ENCODE assay signal across 21 cellular contexts in genomic region chr2:159748089-159748488, GRCh38. TPM values are rescaled to one million over a fixed set of nuclear protein-coding genes. Genes with fewer than 3 reads are reported as not detected.
DNase-seq lines count a peak whose midpoint lies in the region; ATAC-seq, FAIRE-seq and TF ChIP-seq lines count a peak whose summit lies in the region.
"Had no signal": no experiment of that assay in that cellular context is flagged by ENCODE, and none has a peak within 500 bp of the region (broad histone marks: within the 10 kb centered on the region; RNA-seq: fewer than 3 reads in every experiment).

No MANE protein-coding gene starts in this region.

- RAD21 ChIA-PET in HCT116 (lab: Charles Lee; ENCODE audit: low non-redundant PET in 1 of 2, low total read pairs in 2 of 2, uncharacterized antibody in 2 of 2, unreplicated experiment in 2 of 2) = no interaction called here

- DNase-seq in HepG2 (ENCODE audit: low spot score) (no peak), right lobe of liver (no peak), HCT116 (ENCODE audit: low read depth, low spot score) (no peak), keratinocyte (ENCODE audit: low read depth, low spot score) (no peak), kidney tubule cell (ENCODE audit: low spot score) (no peak)
- DNase-seq: CD4-positive, CD25-positive, alpha-beta regulatory T cell; GOT3; HCEC 1CT; MG63; NCI-H1105 treated with DMSO at 0.1 percent for 48 hours; NCI-H2029; NCI-H446; NCI-H524 treated with DMSO at 0.1 percent for 48 hours; NCI-H774; PC-9; Right ventricle myocardium superior had no signal

- H3K4me2 ChIP-seq in HepG2 (ENCODE audit: low read depth, low read length) = no peak overlapping the region
- H3K4me2 ChIP-seq in HCT116 (ENCODE audit: low read length) = no peak overlapping the region
- H3K4me2 ChIP-seq in keratinocyte (ENCODE audit: control insufficient read depth, extremely low read depth, insufficient read depth, low read depth, low read length) = no peak overlapping the region
- H3K4me2 ChIP-seq: BLaER1, PC-9 had no signal

- no peaks in the 10 kb centered on the region for H3K9me2 ChIP-seq in HCT116 (ENCODE audit: insufficient read depth)

- CTCF ChIA-PET in HepG2 (lab: Yijun Ruan, JAX; ENCODE audit: low intra/inter-chr PET ratio, low total read pairs) = no interaction called here
- CTCF ChIA-PET in HCT116 (lab: Charles Lee) = no interaction called here

- H4K20me1 ChIP-seq in HepG2 (ENCODE audit: insufficient read depth, low read length) = no peaks in the 10 kb centered on the region; the same call in 1 of the 2 replicates
- peaks cover 14% of the 10 kb centered on the region; the same call in 1 of the 2 replicates for H4K20me1 ChIP-seq in HCT116 (ENCODE audit: insufficient read depth)
- H4K20me1 ChIP-seq in keratinocyte (ENCODE audit: control insufficient read depth, extremely low read depth, insufficient read depth, low read length) = peaks cover 4% of the 10 kb centered on the region

- H3K9me1 ChIP-seq in keratinocyte (ENCODE audit: control insufficient read depth, extremely low read depth, insufficient read depth, low read length) = no peaks in the 10 kb centered on the region

- dilution Hi-C loops in keratinocyte (cut with MboI; ENCODE audit: extremely low pct_ligation_motif_present, low sequenced_read_pairs) = no loop called here

- no peak overlapping the region for H3K4me3 ChIP-seq in HepG2 (replicated peaks in 1 of 3; ENCODE audit: insufficient read depth in 1 of 3, low read depth in 2 of 3, low read length in 3 of 3)
- no peak overlapping the region for H3K4me3 ChIP-seq in right lobe of liver
- no peak overlapping the region for H3K4me3 ChIP-seq in HCT116 (replicated peaks in 1 of 2; ENCODE audit: low read depth in 1 of 2, low read length in 2 of 2)
- no peak overlapping the region for H3K4me3 ChIP-seq in keratinocyte (ENCODE audit: control insufficient read depth in 2 of 3, extremely low read depth in 1 of 3, insufficient read depth in 2 of 3, low read depth in 1 of 3, low read length in 3 of 3)
- H3K4me3 ChIP-seq: BLaER1, K562, MG63, PC-9, SJSA1 had no signal

- TF ChIP-seq POLR2A in HepG2 (IDR thresholded peaks at IDR 0.05; ENCODE audit: insufficient read depth in 1 of 2, low read depth in 2 of 2, low read length in 2 of 2) (no peak), right lobe of liver (IDR thresholded peaks at IDR 0.05) (no peak), HCT116 (IDR thresholded peaks at IDR 0.05; ENCODE audit: borderline replicate concordance, extremely low read depth, insufficient read depth, insufficient read length) (no peak)

- no peak for TF ChIP-seq RAD21 in HepG2 (CRISPR knock-in tag; IDR thresholded peaks at IDR 0.05)
- TF ChIP-seq RAD21 in HCT116 (IDR thresholded peaks at IDR 0.05; ENCODE audit: low read depth) = no peak

- TF ChIP-seq CTCF in HepG2 (CRISPR knock-in tag; IDR thresholded peaks at IDR 0.05) = no peak
- no peak for TF ChIP-seq CTCF in right lobe of liver (IDR thresholded peaks at IDR 0.05)
- TF ChIP-seq CTCF in HCT116 (IDR thresholded peaks at IDR 0.05 in 2 of 3, conservative IDR thresholded peaks at IDR 0.05 in 1 of 3; ENCODE audit: borderline replicate concordance in 1 of 3, insufficient read depth in 1 of 3, low read depth in 2 of 3, low read length in 2 of 3) = no peak
- no peak for TF ChIP-seq CTCF in keratinocyte (optimal IDR thresholded peaks at IDR 0.05 in 1 of 3, IDR thresholded peaks at IDR 0.05 in 1 of 3, conservative IDR thresholded peaks at IDR 0.05 in 1 of 3; ENCODE audit: extremely low read depth in 1 of 3, insufficient read depth in 2 of 3, low read length in 3 of 3)

- POLR2A ChIA-PET in HepG2 (lab: Yijun Ruan, JAX) (no interaction called here), HCT116 (lab: Charles Lee) (no interaction called here)

- H3K9me3 ChIP-seq in HepG2 (ENCODE audit: low read length) (no peaks in the 10 kb centered on the region), right lobe of liver (no peaks in the 10 kb centered on the region), HCT116 (ENCODE audit: control insufficient read depth in 1 of 2, insufficient read depth in 1 of 2, low read depth in 1 of 2, low read length in 2 of 2) (no peaks in the 10 kb centered on the region), keratinocyte (ENCODE audit: control insufficient read depth, low read depth, low read length) (no peaks in the 10 kb centered on the region)
- H3K9me3 ChIP-seq: BLaER1, MG63, SJSA1 had no signal

- H3K36me3 ChIP-seq in HepG2 (replicated peaks in 1 of 2; ENCODE audit: control insufficient read depth in 1 of 2, insufficient read depth in 2 of 2, low read length in 2 of 2) (peaks cover 11 to 82% of the 10 kb centered on the region in 2 experiments), right lobe of liver (peaks cover 0 to 55% (median 10%) of the 10 kb centered on the region in 4 donors), HCT116 (ENCODE audit: control insufficient read depth in 1 of 2, insufficient read depth in 2 of 2, low read length in 2 of 2) (peaks cover 41 to 50% of the 10 kb centered on the region in 2 experiments), keratinocyte (ENCODE audit: control insufficient read depth in 2 of 2, extremely low read depth in 1 of 2, insufficient read depth in 2 of 2, low read length in 2 of 2) (peaks cover 18 to 27% of the 10 kb centered on the region in 2 experiments)

- in situ Hi-C loops in HepG2 (cut with HindIII; ENCODE audit: extremely low pct_ligation_motif_present, low pct_unique_long_range_greater_than_20kb) = no loop called here

- BruUV-seq in HepG2 (replicated peaks; lab: Mats Ljungman, UMichigan) (TSS peak; percentile 23), HCT116 (replicated peaks; lab: Mats Ljungman, UMichigan) (TSS peak; percentile 25)

- no peak for TF ChIP-seq EP300 in HepG2 (IDR thresholded peaks at IDR 0.05; ENCODE audit: low read depth in 2 of 2, low read length in 2 of 2)
- no peak for TF ChIP-seq EP300 in HepG2 (CRISPR knock-in tag; IDR thresholded peaks at IDR 0.05; ENCODE audit: borderline replicate concordance)

- no peak for ATAC-seq in HepG2
- ATAC-seq in right lobe of liver = no peak
- ATAC-seq in HCT116 = no peak
- ATAC-seq in GM21360 (IDR thresholded peaks at IDR 0.05; ENCODE audit: unreplicated experiment) = no peak
- no peak for ATAC-seq in GM19397 (IDR thresholded peaks at IDR 0.05; ENCODE audit: unreplicated experiment)
- ATAC-seq: K562 had no signal

- H3K79me2 ChIP-seq in HepG2 (ENCODE audit: insufficient read depth, low read length) (peaks cover 6% of the 10 kb centered on the region), HCT116 (ENCODE audit: insufficient read depth, low read length) (peaks cover 85% of the 10 kb centered on the region), keratinocyte (ENCODE audit: control insufficient read depth, insufficient read depth, low read length) (peaks cover 63% of the 10 kb centered on the region)

- no peak for FAIRE-seq in HepG2 (lab: Jason Lieb, UNC)
- FAIRE-seq in keratinocyte (lab: Jason Lieb, UNC) = peak; percentile 34
- FAIRE-seq: K562 had no signal

- H2AFZ ChIP-seq in HepG2 (ENCODE audit: low read length) = no peak overlapping the region
- no peak overlapping the region for H2AFZ ChIP-seq in HCT116 (ENCODE audit: low read depth, low read length, poor library complexity, severe bottlenecking)
- H2AFZ ChIP-seq in keratinocyte (ENCODE audit: control insufficient read depth, low read length) = no peak overlapping the region
- H2AFZ ChIP-seq: PC-9 had no signal

- intact Hi-C loops in HepG2 (cut with micrococcal nuclease; ENCODE audit: unreplicated experiment) = no loop called here
- intact Hi-C loops in right lobe of liver (cut with DNase I) = no loop called here
- intact Hi-C loops in HCT116 (cut with micrococcal nuclease) = no loop called here

- H3K9ac ChIP-seq in HepG2 (ENCODE audit: insufficient read depth, low read depth, low read length) (no peak overlapping the region), HCT116 (ENCODE audit: low read length) (no peak overlapping the region), keratinocyte (ENCODE audit: control insufficient read depth, extremely low read depth, insufficient read depth, low read length) (no peak overlapping the region)
- H3K9ac ChIP-seq: BLaER1 had no signal

- H3K27ac ChIP-seq in HepG2 (ENCODE audit: extremely low read length, insufficient read depth, low read length) (no peak overlapping the region), right lobe of liver (no peak overlapping the region), HCT116 (ENCODE audit: low read depth, low read length) (no peak overlapping the region), keratinocyte (ENCODE audit: control insufficient read depth, insufficient read depth, low read length) (no peak overlapping the region)
- H3K27ac ChIP-seq: BLaER1, PC-9, SJSA1 had no signal

- H3K27me3 ChIP-seq in HepG2 (ENCODE audit: control insufficient read depth in 1 of 2, insufficient read depth in 2 of 2, low read length in 2 of 2) (no peaks in the 10 kb centered on the region), right lobe of liver (no peaks in the 10 kb centered on the region), HCT116 (ENCODE audit: insufficient read depth, low read length) (no peaks in the 10 kb centered on the region), keratinocyte (ENCODE audit: control insufficient read depth, extremely low read depth, insufficient read depth, low read length) (no peaks in the 10 kb centered on the region)
- H3K27me3 ChIP-seq: BLaER1, MG63, SJSA1 had no signal

- no peaks in the 10 kb centered on the region for H3K4me1 ChIP-seq in HepG2 (ENCODE audit: insufficient read depth, low read length)
- no peaks in the 10 kb centered on the region for H3K4me1 ChIP-seq in right lobe of liver
- H3K4me1 ChIP-seq in HCT116 (ENCODE audit: control insufficient read depth in 1 of 2, insufficient read depth in 2 of 2, low read length in 2 of 2) = no peaks in the 10 kb centered on the region
- no peaks in the 10 kb centered on the region for H3K4me1 ChIP-seq in keratinocyte (ENCODE audit: control insufficient read depth, extremely low read depth, insufficient read depth, low read length)
- H3K4me1 ChIP-seq: BLaER1 had no signal

- WGBS in HepG2 (ENCODE audit: low lambda C conversion rate) = 89% methylated on average over 9 of the region's 9 CpGs
- 95% methylated on average over 9 of the region's 9 CpGs for WGBS in right lobe of liver (ENCODE audit: insufficient coverage, low coverage, low lambda C conversion rate, missing lambda C conversion rate)

RNA-seq across cellular contexts. Expression of gene MARCHF7, which starts 35.8 kb away (rescaled TPM):
- total RNA-seq in HepG2 (2016; rRNA removed; fragmentation: Illumina TruSeq; extraction: Trizol) = 88.5 and 156 TPM in 2 replicates
- 27.0 and 32.4 TPM in 2 replicates for total RNA-seq in HepG2 (2016; cell fraction: cytosol; rRNA removed; fragmentation: Illumina TruSeq; extraction: Trizol; ENCODE audit: low read depth)
- total RNA-seq in HepG2 (2016; cell fraction: insoluble cytoplasmic fraction; rRNA removed; fragmentation: Illumina TruSeq; extraction: Trizol) = 91.7 and 146 TPM in 2 replicates
- 57.4 and 74.7 TPM in 2 replicates for total RNA-seq in HepG2 (2016; cell fraction: membrane; rRNA removed; fragmentation: Illumina TruSeq; extraction: Trizol)
- 74.2 and 77.1 TPM in 2 replicates for total RNA-seq in HepG2 (2016; cell fraction: nucleus; rRNA removed; fragmentation: Illumina TruSeq; extraction: Trizol)
- 32.8 and 33.2 TPM in 2 replicates for polyA plus RNA-seq in HepG2 (2011; rRNA removed)
- polyA plus RNA-seq in HepG2 (2011; cell fraction: cytosol; rRNA removed) = 13.5 and 21.8 TPM in 2 replicates
- polyA plus RNA-seq in HepG2 (2011; cell fraction: nucleus; rRNA removed) = 19.1 and 33.0 TPM in 2 replicates
- 47.2 and 54.7 TPM in 2 replicates for polyA plus RNA-seq in HepG2 (2012)
- polyA plus RNA-seq in HepG2 (2016; cell fraction: cytosol; fragmentation: Illumina TruSeq; extraction: Trizol; ENCODE audit: low read depth) = 3.1 and 4.7 TPM in 2 replicates
- polyA plus RNA-seq in HepG2 (2016; cell fraction: insoluble cytoplasmic fraction; fragmentation: Illumina TruSeq; extraction: Trizol; ENCODE audit: low read depth) = 124 and 129 TPM in 2 replicates
- polyA plus RNA-seq in HepG2 (2016; cell fraction: membrane; fragmentation: Illumina TruSeq; extraction: Trizol; ENCODE audit: low read depth) = 12.6 and 14.7 TPM in 2 replicates
- polyA plus RNA-seq in HepG2 (2016; cell fraction: nucleus; fragmentation: Illumina TruSeq; extraction: Trizol; ENCODE audit: insufficient read depth, low read depth) = 114 and 121 TPM in 2 replicates
- polyA minus RNA-seq in HepG2 (2011; rRNA and poly(A)+ RNA removed; ENCODE audit: low replicate concordance) = 14.0 and 17.7 TPM in 2 replicates
- 43.7 and 49.3 TPM in 2 replicates for polyA minus RNA-seq in HepG2 (2011; cell fraction: cytosol; rRNA and poly(A)+ RNA removed)
- polyA minus RNA-seq in HepG2 (2011; cell fraction: nucleus; rRNA and poly(A)+ RNA removed) = 104 and 120 TPM in 2 replicates
- total RNA-seq in right lobe of liver = 10 to 100 TPM; 20.1 to 41.2 (median 29.8) TPM
- total RNA-seq in HCT116 (2021; ENCODE audit: unreplicated experiment) = 65.9 TPM
- polyA plus RNA-seq in HCT116 (2012) = 26.7 and 31.8 TPM in 2 replicates
- 52.0 to 89.4 TPM (median 52.9 TPM) in 3 replicates for polyA plus RNA-seq in keratinocyte
- polyA plus RNA-seq in keratinocyte (2011; ENCODE audit: low read depth) = 100.0 TPM
- polyA plus RNA-seq in keratinocyte (2011; cell fraction: cytosol; rRNA removed) = 27.6 and 68.4 TPM in 2 replicates
- 90.1 and 127 TPM in 2 replicates for polyA plus RNA-seq in keratinocyte (2011; cell fraction: nucleus; rRNA removed)
- 69.9 and 70.9 TPM in 2 replicates for polyA plus RNA-seq in keratinocyte (2012; ENCODE audit: low replicate concordance)
- 16.1 to 70.5 TPM (median 33.6 TPM) in 3 replicates for polyA minus RNA-seq in keratinocyte
- 44.9 TPM for polyA minus RNA-seq in keratinocyte (2011; cell fraction: cytosol; rRNA and poly(A)+ RNA removed)
- polyA minus RNA-seq in keratinocyte (2011; cell fraction: nucleus; rRNA and poly(A)+ RNA removed) = 58.0 and 123 TPM in 2 replicates

RNA-seq across cellular contexts. Expression of gene CD302, which starts 49.9 kb away (rescaled TPM):
- 5.6 and 8.0 TPM in 2 replicates for total RNA-seq in HepG2 (2016; rRNA removed; fragmentation: Illumina TruSeq; extraction: Trizol)
- total RNA-seq in HepG2 (2016; cell fraction: cytosol; rRNA removed; fragmentation: Illumina TruSeq; extraction: Trizol; ENCODE audit: low read depth) = 1.4 and 1.7 TPM in 2 replicates
- total RNA-seq in HepG2 (2016; cell fraction: insoluble cytoplasmic fraction; rRNA removed; fragmentation: Illumina TruSeq; extraction: Trizol) = 5.5 and 7.6 TPM in 2 replicates
- 3.5 and 4.0 TPM in 2 replicates for total RNA-seq in HepG2 (2016; cell fraction: membrane; rRNA removed; fragmentation: Illumina TruSeq; extraction: Trizol)
- total RNA-seq in HepG2 (2016; cell fraction: nucleus; rRNA removed; fragmentation: Illumina TruSeq; extraction: Trizol) = 8.1 and 9.2 TPM in 2 replicates
- 15.6 and 16.0 TPM in 2 replicates for polyA plus RNA-seq in HepG2 (2011; rRNA removed)
- polyA plus RNA-seq in HepG2 (2011; cell fraction: cytosol; rRNA removed) = 6.9 and 14.7 TPM in 2 replicates
- 2.4 and 4.1 TPM in 2 replicates for polyA plus RNA-seq in HepG2 (2011; cell fraction: nucleus; rRNA removed)
- 14.4 and 16.4 TPM in 2 replicates for polyA plus RNA-seq in HepG2 (2012)
- 2.1 and 2.3 TPM in 2 replicates for polyA plus RNA-seq in HepG2 (2016; cell fraction: cytosol; fragmentation: Illumina TruSeq; extraction: Trizol; ENCODE audit: low read depth)
- polyA plus RNA-seq in HepG2 (2016; cell fraction: insoluble cytoplasmic fraction; fragmentation: Illumina TruSeq; extraction: Trizol; ENCODE audit: low read depth) = 9.4 and 9.8 TPM in 2 replicates
- 4.1 and 4.5 TPM in 2 replicates for polyA plus RNA-seq in HepG2 (2016; cell fraction: membrane; fragmentation: Illumina TruSeq; extraction: Trizol; ENCODE audit: low read depth)
- polyA plus RNA-seq in HepG2 (2016; cell fraction: nucleus; fragmentation: Illumina TruSeq; extraction: Trizol; ENCODE audit: insufficient read depth, low read depth) = 12.9 and 15.8 TPM in 2 replicates
- polyA minus RNA-seq in HepG2 (2011; rRNA and poly(A)+ RNA removed; ENCODE audit: low replicate concordance) = 3.5 TPM in 1 of 2 replicates, not detected in the other
- 11.8 and 16.6 TPM in 2 replicates for polyA minus RNA-seq in HepG2 (2011; cell fraction: cytosol; rRNA and poly(A)+ RNA removed)
- polyA minus RNA-seq in HepG2 (2011; cell fraction: nucleus; rRNA and poly(A)+ RNA removed) = 7.7 and 12.2 TPM in 2 replicates
- total RNA-seq in right lobe of liver = 100 to 1,000 TPM; 114 to 163 (median 130) TPM
- 0.15 TPM for total RNA-seq in HCT116 (2021; ENCODE audit: unreplicated experiment)
- polyA plus RNA-seq in HCT116 (2012) = 0.04 TPM in 1 of 2 replicates, not detected in the other
- polyA plus RNA-seq in keratinocyte = 0.08 to 0.48 TPM (median 0.20 TPM) in 3 replicates
- polyA plus RNA-seq in keratinocyte (2011; ENCODE audit: low read depth) = not detected
- polyA plus RNA-seq in keratinocyte (2011; cell fraction: cytosol; rRNA removed) = 0.04 and 0.07 TPM in 2 replicates
- polyA plus RNA-seq in keratinocyte (2011; cell fraction: nucleus; rRNA removed) = 0.06 and 0.07 TPM in 2 replicates
- 0.27 and 0.30 TPM in 2 replicates for polyA plus RNA-seq in keratinocyte (2012; ENCODE audit: low replicate concordance)
- 0.07 to 0.16 TPM in 2 of 3 replicates, not detected in the other for polyA minus RNA-seq in keratinocyte
- polyA minus RNA-seq in keratinocyte (2011; cell fraction: cytosol; rRNA and poly(A)+ RNA removed) = not detected
- polyA minus RNA-seq in keratinocyte (2011; cell fraction: nucleus; rRNA and poly(A)+ RNA removed) = 0.16 TPM in 1 of 2 replicates, not detected in the other

Comparison
In these comparisons a context has a peak if more than half of its experiments do, and no peak if none do; other contexts are left out.
1. RNA of gene CD302, which starts 49.9 kb away (total RNA-seq): 114 to 163 TPM in right lobe of liver; 1.4 to 9.2 TPM in HepG2 and 0.15 TPM in HCT116 (single experiment); every median in the first group is over 10 times any median in the second.